Comparison of ENCODE assay signal across 2 cellular contexts in genomic region chr16:66943426-66944053, GRCh38.
TF ChIP-seq lines count a peak whose summit lies in the region.

No MANE protein-coding gene starts in this region.

TF ChIP-seq in IMR-90, 13 proteins besides CTCF, POLR2A, EP300 and RAD21:
- TF ChIP-seq RCOR1 (IDR thresholded peaks at IDR 0.05; ENCODE audit: insufficient replicate concordance, low read length) (no peak), USF2 (IDR thresholded peaks at IDR 0.05; ENCODE audit: low read depth, low read length) (no peak), BHLHE40 (IDR thresholded peaks at IDR 0.05; ENCODE audit: low read depth, low read length) (no peak), CEBPB (IDR thresholded peaks at IDR 0.05; ENCODE audit: low read depth, low read length) (no peak), MAZ (IDR thresholded peaks at IDR 0.05; ENCODE audit: borderline replicate concordance, low read depth, low read length) (no peak), NFE2L2 (IDR thresholded peaks at IDR 0.05; ENCODE audit: low read depth, low read length) (no peak), MAFK (IDR thresholded peaks at IDR 0.05; ENCODE audit: low read depth, low read length) (no peak), RFX5 (IDR thresholded peaks at IDR 0.05; ENCODE audit: low read depth, low read length) (no peak), ELK1 (IDR thresholded peaks at IDR 0.05; ENCODE audit: borderline replicate concordance, low read depth, low read length) (no peak), SMC3 (IDR thresholded peaks at IDR 0.05; ENCODE audit: low read depth, low read length) (no peak), MXI1 (IDR thresholded peaks at IDR 0.05; ENCODE audit: borderline replicate concordance, low read depth, low read length) (no peak), FOS (IDR thresholded peaks at IDR 0.05; ENCODE audit: low read depth, low read length) (no peak), CHD1 (IDR thresholded peaks at IDR 0.05; ENCODE audit: low read depth, low read length) (no peak)

TF ChIP-seq in GM12878, 131 proteins besides CTCF, POLR2A, EP300 and RAD21:
- TF ChIP-seq EZH2 (IDR thresholded peaks at IDR 0.05; ENCODE audit: borderline replicate concordance, control insufficient read depth, low read depth, low read length) (no peak), RELA (IDR thresholded peaks at IDR 0.05; ENCODE audit: borderline replicate concordance, partially characterized antibody) (no peak), ZNF217 (IDR thresholded peaks at IDR 0.05) (no peak), EED (IDR thresholded peaks at IDR 0.05; ENCODE audit: low read depth) (no peak), REST (IDR thresholded peaks at IDR 0.05; ENCODE audit: low read depth, low read length) (no peak), HDAC2 (IDR thresholded peaks at IDR 0.05) (no peak), PBX3 (IDR thresholded peaks at IDR 0.05; ENCODE audit: insufficient replicate concordance, low read depth, low read length) (no peak), IKZF2 (IDR thresholded peaks at IDR 0.05) (no peak), MEF2A (IDR thresholded peaks at IDR 0.05; ENCODE audit: insufficient read depth, low read depth, low read length) (no peak), KLF5 (IDR thresholded peaks at IDR 0.05; ENCODE audit: partially characterized antibody) (no peak)
TF ChIP-seq in GM12878: peak in this region for 0.
